ENCODE assay signal across 9 cellular contexts in genomic region chr1:27382950-27383627, GRCh38. TPM values are rescaled to one million over a fixed set of nuclear protein-coding genes. Genes with fewer than 3 reads are reported as not detected.
DNase-seq lines count a peak whose midpoint lies in the region; ATAC-seq, FAIRE-seq and TF ChIP-seq lines count a peak whose summit lies in the region.
"Had no signal": no experiment of that assay in that cellular context is flagged by ENCODE, and none has a peak within 500 bp of the region (broad histone marks: within the 10 kb centered on the region; RNA-seq: fewer than 3 reads in every experiment).

Gene CD164L2 (minus strand): TSS chr1:27383333. CDS start chr1:27383239, 94 bp downstream.

- H3K79me2 ChIP-seq in K562 (ENCODE audit: control insufficient read depth, insufficient read depth, low read length) (no peaks in the 10 kb centered on the region), GM23248 (ENCODE audit: insufficient read depth) (no peaks in the 10 kb centered on the region)

- H3K4me1 Mint-ChIP-seq in chondrocyte (ENCODE audit: low read depth) = no peaks in the 10 kb centered on the region

- H3K9me1 ChIP-seq in K562 (ENCODE audit: control insufficient read depth, insufficient read depth, low read length) = no peaks in the 10 kb centered on the region

- DNase-seq in NCI-H69 (lab: John Stamatoyannopoulos, UW) (peak; percentile 67), K562 (ENCODE audit: extremely low read depth in 1 of 4, low spot score in 3 of 4) (peak; percentile 85 to 99 (median 98)), GM23248 (no peak), chondrocyte (ENCODE audit: low spot score) (no peak)

- no peak within 1 kb of the TSS for H3K4me3 Mint-ChIP-seq in chondrocyte (ENCODE audit: unreplicated experiment)

- H3K36me3 ChIP-seq in K562 (ENCODE audit: control insufficient read depth, insufficient read depth, low read length) (no peaks in the 10 kb centered on the region), mesodermal cell (ENCODE audit: control insufficient read depth, insufficient read depth, low read length) (no peaks in the 10 kb centered on the region), GM23248 (ENCODE audit: low read depth) (no peaks in the 10 kb centered on the region)

- TF ChIP-seq EP300 in K562 (IDR thresholded peaks at IDR 0.05; ENCODE audit: low read length) = no peak

- intact Hi-C loops in K562 (cut with micrococcal nuclease) = no loop called here

- H3K4me2 ChIP-seq in K562 (ENCODE audit: insufficient read depth, low read length) (peak within 1 kb of the TSS; percentile 56), GM23248 (ENCODE audit: unreplicated experiment) (no peak within 1 kb of the TSS)

- H3K4me1 ChIP-seq in K562 (replicated peaks in 1 of 2; ENCODE audit: control insufficient read depth in 2 of 2, insufficient read depth in 2 of 2, low read length in 2 of 2) (peaks cover 5 to 33% of the 10 kb centered on the region in 2 experiments), mesodermal cell (ENCODE audit: control insufficient read depth, insufficient read depth, low read length, poor library complexity, severe bottlenecking) (no peaks in the 10 kb centered on the region), GM23248 (ENCODE audit: insufficient read depth) (no peaks in the 10 kb centered on the region)

- peak; percentile 83 for FAIRE-seq in K562 (lab: Jason Lieb, UNC)

- BruUV-seq in K562 (replicated peaks; lab: Mats Ljungman, UMichigan) = no TSS peak

- peaks cover 15% of the 10 kb centered on the region for H3K27me3 Mint-ChIP-seq in chondrocyte (ENCODE audit: low read depth)

- peak within 1 kb of the TSS in 1 of 2 experiments; percentile 87; a peak in 3 of 4 replicates for H3K9ac ChIP-seq in K562 (ENCODE audit: insufficient read depth in 1 of 2, low read depth in 2 of 2, low read length in 2 of 2)
- H3K9ac ChIP-seq in GM23248 = no peak within 1 kb of the TSS

- H3K27me3 ChIP-seq in K562 (ENCODE audit: control insufficient read depth in 2 of 2, insufficient read depth in 2 of 2, low read length in 2 of 2) = no peaks in the 10 kb centered on the region
- no peaks in the 10 kb centered on the region for H3K27me3 ChIP-seq in GM23248 (replicated peaks; ENCODE audit: insufficient read depth)

- H3K9me3 ChIP-seq in K562 (replicated peaks; ENCODE audit: control insufficient read depth, insufficient read depth, low read depth, low read length) = no peaks in the 10 kb centered on the region
- no peaks in the 10 kb centered on the region for H3K9me3 ChIP-seq in mesodermal cell (ENCODE audit: control insufficient read depth, low read length)
- no peaks in the 10 kb centered on the region for H3K9me3 ChIP-seq in GM23248 (ENCODE audit: low read depth)

- ATAC-seq in K562 = peak; percentile 99
- no peak for ATAC-seq in HG03378 (IDR thresholded peaks at IDR 0.05; ENCODE audit: unreplicated experiment)
- no peak for ATAC-seq in GM21529 (IDR thresholded peaks at IDR 0.05; ENCODE audit: unreplicated experiment)

- H3K9me2 ChIP-seq in GM23248 (ENCODE audit: insufficient read depth) = no peaks in the 10 kb centered on the region

- peak within 1 kb of the TSS; percentile 32 for H3K4me3 ChIP-seq in K562
- H3K4me3 ChIP-seq in mesodermal cell (ENCODE audit: extremely low read depth, insufficient read depth, low read length, poor library complexity, severe bottlenecking) = peak within 1 kb of the TSS; percentile 24
- H3K4me3 ChIP-seq in GM23248 = no peak within 1 kb of the TSS

- no peak for TF ChIP-seq RAD21 in K562 (CRISPR knock-in tag; conservative IDR thresholded peaks at IDR 0.05 in 1 of 2, IDR thresholded peaks at IDR 0.05 in 1 of 2)

- H3K9me3 Mint-ChIP-seq in chondrocyte (ENCODE audit: low read depth) = no peaks in the 10 kb centered on the region

- H2AFZ ChIP-seq in K562 (ENCODE audit: low read depth, low read length) (peak within 1 kb of the TSS; percentile 86), GM23248 (no peak within 1 kb of the TSS)

- H4K20me1 ChIP-seq in K562 (replicated peaks; ENCODE audit: control insufficient read depth, insufficient read depth, low read length) (no peaks in the 10 kb centered on the region; the same call in 1 of the 2 replicates), GM23248 (ENCODE audit: insufficient read depth) (no peaks in the 10 kb centered on the region)

- no peaks in the 10 kb centered on the region for H3K36me3 Mint-ChIP-seq in chondrocyte (ENCODE audit: low read depth)

- H3F3A ChIP-seq in GM23248 (ENCODE audit: insufficient read depth) = no peaks in the 10 kb centered on the region

- in situ Hi-C loops in K562 (cut with MboI) (no loop called here), GM23248 (cut with MboI) (no loop called here)

- WGBS in K562 (ENCODE audit: insufficient coverage, low coverage, missing lambda C conversion rate) = 3% methylated on average over 33 of the region's 43 CpGs
- 15 to 19% methylated on average over 18 to 25 of the region's 43 CpGs for WGBS in mesodermal cell (ENCODE audit: insufficient coverage in 2 of 2), 2 experiments
- 23 to 39% methylated on average over 13 to 27 of the region's 43 CpGs for WGBS in GM23248 (ENCODE audit: low coverage in 1 of 2, low lambda C conversion rate in 2 of 2, missing lambda C conversion rate in 2 of 2), 2 experiments

- TF ChIP-seq CTCF in C4-2B (conservative IDR thresholded peaks at IDR 0.05) = no peak
- TF ChIP-seq CTCF in K562 (IDR thresholded peaks at IDR 0.05 in 2 of 3, conservative IDR thresholded peaks at IDR 0.05 in 1 of 3; ENCODE audit: insufficient read depth in 2 of 3, low read depth in 1 of 3, low read length in 3 of 3) = no peak
- TF ChIP-seq CTCF in chondrocyte (IDR thresholded peaks at IDR 0.05) = no peak

- POLR2A ChIA-PET in K562 (lab: Yijun Ruan, JAX) = interaction anchor here (0.6 to 2.7 kb wide), 4 partner anchors 11 to 30 kb away, joined by 3 to 20 read pairs (median 4); partner anchors contain the start of gene MAP3K6

- H3K27ac Mint-ChIP-seq in chondrocyte (ENCODE audit: unreplicated experiment) = no peak within 1 kb of the TSS

- H3K27ac ChIP-seq in C4-2B = peak within 1 kb of the TSS; percentile 36
- H3K27ac ChIP-seq in K562 (ENCODE audit: extremely low read depth, low read depth, low read length) = no peak within 1 kb of the TSS
- no peak within 1 kb of the TSS for H3K27ac ChIP-seq in mesodermal cell (ENCODE audit: low read depth, low read length, severe bottlenecking)
- H3K27ac ChIP-seq in GM23248 = no peak within 1 kb of the TSS

- TF ChIP-seq POLR2A in K562 (conservative IDR thresholded peaks at IDR 0.05) = no peak

- CTCF ChIA-PET in K562 (lab: Yijun Ruan, JAX; ENCODE audit: low intra/inter-chr PET ratio) = no interaction called here

TF ChIP-seq in K562, 482 proteins besides CTCF, POLR2A, EP300 and RAD21 (continues in another document):
- TF ChIP-seq KDM5B (IDR thresholded peaks at IDR 0.05; ENCODE audit: insufficient replicate concordance, low read depth, low read length) = peak; percentile 46
- TF ChIP-seq POLR2G (IDR thresholded peaks at IDR 0.05; ENCODE audit: low read depth, low read length) = peak; percentile 66
- TF ChIP-seq MYNN (IDR thresholded peaks at IDR 0.05) = no peak
- no peak for TF ChIP-seq MYNN (CRISPR knock-in tag; IDR thresholded peaks at IDR 0.05)
- no peak for TF ChIP-seq SLC30A9 (CRISPR knock-in tag; IDR thresholded peaks at IDR 0.05)
- TF ChIP-seq TFAP4 (CRISPR knock-in tag; IDR thresholded peaks at IDR 0.05; ENCODE audit: borderline replicate concordance) = peak; percentile 64; the same call in 1 of the 2 replicates
- TF ChIP-seq HDGF (IDR thresholded peaks at IDR 0.05) = no peak
- TF ChIP-seq RBFOX2 (IDR thresholded peaks at IDR 0.05; ENCODE audit: low read depth, low read length) = peak; percentile 49
- TF ChIP-seq EGR1 (conservative IDR thresholded peaks at IDR 0.05) = peak; percentile 30; the same call in 1 of the 2 replicates
- TF ChIP-seq ARHGAP35 (IDR thresholded peaks at IDR 0.05; ENCODE audit: partially characterized antibody) = no peak
- TF ChIP-seq GABPB1 (CRISPR knock-in tag; IDR thresholded peaks at IDR 0.05) = peak; percentile 51; the same call in 1 of the 2 replicates
- peak; percentile 63; the same call in 1 of the 2 replicates for TF ChIP-seq ZBTB7A (IDR thresholded peaks at IDR 0.05; ENCODE audit: borderline replicate concordance, control insufficient read depth, low read depth, low read length)
- TF ChIP-seq NRF1 (conservative IDR thresholded peaks at IDR 0.05 in 1 of 2, IDR thresholded peaks at IDR 0.05 in 1 of 2) = peak; percentile 48 to 63; a peak in 3 of 4 replicates
- TF ChIP-seq SP1 (CRISPR knock-in tag; IDR thresholded peaks at IDR 0.05) = peak; percentile 90
- TF ChIP-seq NEUROD1 (IDR thresholded peaks at IDR 0.05; ENCODE audit: borderline replicate concordance, low read depth, low read length, partially characterized antibody) = peak; percentile 28

RNA-seq across cellular contexts. Expression of gene CD164L2, which starts in this region (rescaled TPM):
- total RNA-seq in K562 (2011; cell fraction: chromatin; rRNA removed; ENCODE audit: low replicate concordance) = 2.6 and 7.4 TPM in 2 replicates
- total RNA-seq in K562 (2011; cell fraction: nucleolus; rRNA removed) = 5.0 and 5.4 TPM in 2 replicates
- 5.1 and 5.8 TPM in 2 replicates for total RNA-seq in K562 (2011; cell fraction: nucleoplasm; rRNA removed)
- 0.29 and 0.45 TPM in 2 replicates for total RNA-seq in K562 (2014; rRNA removed)
- total RNA-seq in K562 (2014; rRNA removed; fragmentation: Illumina TruSeq; extraction: Trizol) = 0.18 TPM in 1 of 2 replicates, not detected in the other
- total RNA-seq in K562 (2015; rRNA removed; fragmentation: Illumina TruSeq; extraction: Trizol) = 0.14 and 0.19 TPM in 2 replicates
- 0.49 and 0.72 TPM in 2 replicates for total RNA-seq in K562 (2021)
- 0.92 and 2.8 TPM in 2 replicates for polyA plus RNA-seq in K562 (2011; rRNA removed)
- polyA plus RNA-seq in K562 (2011; cell fraction: cytosol; rRNA removed) = 0.92 and 1.2 TPM in 2 replicates
- 15.3 and 19.6 TPM in 2 replicates for polyA plus RNA-seq in K562 (2011; cell fraction: nucleus; rRNA removed)
- polyA plus RNA-seq in K562 (2012) = 1.2 and 1.7 TPM in 2 replicates
- 0.31 and 0.65 TPM in 2 replicates for polyA plus RNA-seq in K562 (2014; fragmentation: Illumina TruSeq; extraction: Trizol)
- under 1 TPM in 1 of 2 experiments, not detected in 1; 0.08 TPM for polyA plus RNA-seq in K562 (2014; fragmentation: Nextera tagmentation; extraction: Ambion mirVana)
- polyA plus RNA-seq in K562 (2014; rRNA removed) = 0.63 and 0.91 TPM in 2 replicates
- 0.28 and 0.57 TPM in 2 replicates for polyA minus RNA-seq in K562 (2011; rRNA and poly(A)+ RNA removed)
- polyA minus RNA-seq in K562 (2011; cell fraction: cytosol; rRNA and poly(A)+ RNA removed) = not detected in 2 replicates
- polyA minus RNA-seq in K562 (2011; cell fraction: nucleus; rRNA and poly(A)+ RNA removed) = 1.1 and 2.4 TPM in 2 replicates
- polyA plus RNA-seq in mesodermal cell (2013, experiment 1 of 2) = 3.1 TPM
- polyA plus RNA-seq in mesodermal cell (2013, experiment 2 of 2) = 1.2 TPM
- total RNA-seq in GM23248 (2014; rRNA removed; shearing (Covaris generic)) = not detected in 2 replicates
- polyA plus RNA-seq in GM23248 (2016; fragmentation: Nextera tagmentation; extraction: Ambion mirVana) = not detected in 2 replicates
- total RNA-seq in chondrocyte = not detected in 3 replicates
- total RNA-seq: T-helper 1 cell treated with Interleukin-12 subunit alpha and Interleukin-12 subunit beta and Interleukin-4 antibody, amounts not matched to agents 30 ng/mL and 1 ng/mL, for 36 hours had no signal

Comparison
In these comparisons a context has a peak if more than half of its experiments do, and no peak if none do; other contexts are left out.
1. DNase-seq: peak in NCI-H69 (single experiment) and K562 (4 of 4); none in GM23248 (single experiment) and chondrocyte (single experiment).